Comparison of ENCODE assay signal across 1 cellular context in genomic region chr5:149969181-149969950, GRCh38.
TF ChIP-seq lines count a peak whose summit lies in the region.

No MANE protein-coding gene starts in this region.

TF ChIP-seq in K562, 482 proteins besides CTCF, POLR2A, EP300 and RAD21:
- TF ChIP-seq KDM1A (IDR thresholded peaks at IDR 0.05) (no peak), TFE3 (CRISPR knock-in tag; IDR thresholded peaks at IDR 0.05) (peak; percentile 50), ZNF232 (CRISPR knock-in tag; IDR thresholded peaks at IDR 0.05) (no peak), DIDO1 (tag; IDR thresholded peaks at IDR 0.05; ENCODE audit: low read depth) (no peak), BHLHE40 (IDR thresholded peaks at IDR 0.05; ENCODE audit: low read length) (peak; percentile 39), ZKSCAN3 (CRISPR knock-in tag; IDR thresholded peaks at IDR 0.05) (no peak), PTRF (tag; IDR thresholded peaks at IDR 0.05) (no peak), SAFB (IDR thresholded peaks at IDR 0.05; ENCODE audit: borderline replicate concordance, low read depth, low read length) (no peak), ZNF707 (CRISPR knock-in tag; conservative IDR thresholded peaks at IDR 0.05) (no peak), ZNF41 (CRISPR knock-in tag; conservative IDR thresholded peaks at IDR 0.05) (no peak), POLR3A (IDR thresholded peaks at IDR 0.05; ENCODE audit: borderline replicate concordance, extremely low read depth, insufficient read depth, insufficient read length) (no peak), TFAM (CRISPR knock-in tag; conservative IDR thresholded peaks at IDR 0.05) (no peak), ZNF584 (CRISPR knock-in tag; IDR thresholded peaks at IDR 0.05; ENCODE audit: low read depth) (no peak), ZBED1 (IDR thresholded peaks at IDR 0.05) (no peak), ZNF274 (IDR thresholded peaks at IDR 0.05; ENCODE audit: borderline replicate concordance, low read depth, low read length) (no peak), ZNF512 (tag; IDR thresholded peaks at IDR 0.05) (no peak), ZKSCAN8 (CRISPR knock-in tag; IDR thresholded peaks at IDR 0.05) (no peak), RCOR1 (IDR thresholded peaks at IDR 0.05; ENCODE audit: borderline replicate concordance in 1 of 2, low read depth in 2 of 2, low read length in 2 of 2) (peak in 1 of 2 experiments; percentile 48; a peak in 1 of 4 replicates), SAP30 (IDR thresholded peaks at IDR 0.05; ENCODE audit: borderline replicate concordance, insufficient read depth, low read depth, low read length, poor library complexity, severe bottlenecking) (no peak), TFAP4 (CRISPR knock-in tag; IDR thresholded peaks at IDR 0.05; ENCODE audit: borderline replicate concordance) (no peak), ELF4 (CRISPR knock-in tag; IDR thresholded peaks at IDR 0.05) (no peak), ZNF354B (CRISPR knock-in tag; IDR thresholded peaks at IDR 0.05) (no peak), ZNF592 (IDR thresholded peaks at IDR 0.05) (no peak), MTA3 (IDR thresholded peaks at IDR 0.05; ENCODE audit: borderline replicate concordance) (no peak)
TF ChIP-seq in K562: peak in this region for 3.
